26 cellular contexts compared by ENCODE assay signal in the genomic region with DNA sequence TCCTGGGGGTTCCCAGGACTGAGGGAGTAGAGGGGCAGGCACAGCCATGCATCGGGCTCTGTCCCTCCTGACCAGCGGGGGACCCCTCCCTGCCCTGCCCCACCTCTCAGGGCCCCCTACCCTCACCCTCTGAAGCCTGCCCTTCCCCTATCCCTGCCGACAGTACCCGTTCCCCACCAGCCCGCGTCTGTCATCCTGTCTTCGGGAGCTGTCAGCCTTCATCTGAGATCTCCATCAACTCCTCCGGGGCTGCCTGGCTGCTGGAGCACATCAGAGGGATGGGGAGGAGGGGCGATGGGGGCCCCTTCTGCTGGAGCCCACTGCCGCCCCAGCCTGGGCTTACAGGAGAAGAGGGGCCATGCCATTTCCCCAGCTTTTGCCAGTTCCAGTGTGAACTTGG. TPM values are rescaled to one million over a fixed set of nuclear protein-coding genes. Genes with fewer than 3 reads are reported as not detected.
"Had no signal": no experiment of that assay in that cellular context is flagged by ENCODE, and none has a peak within 500 bp of the region (broad histone marks: within the 10 kb centered on the region; RNA-seq: fewer than 3 reads in every experiment).

No MANE protein-coding gene starts in this region.

- DNase-seq: activated CD4-positive, alpha-beta T cell treated with anti-CD3 and anti-CD28 coated beads for 4 hours; activated CD4-positive, alpha-beta T cell treated with anti-CD3 and anti-CD28 coated beads, Interleukin-2, amount 50 U/mL, for 48 hours; activated effector memory CD4-positive, alpha-beta T cell treated with anti-CD3 and anti-CD28 coated beads, Interleukin-2, amount 50 U/mL, for 16 hours; activated naive CD4-positive, alpha-beta T cell treated with Interleukin-2 at 50 U/mL for 16 hours; activated naive CD8-positive, alpha-beta T cell treated with anti-CD3 and anti-CD28 coated beads, Interleukin-2, amount 50 U/mL, for 24 hours; activated T-cell treated with anti-CD3 and anti-CD28 coated beads, Interleukin-2, amount 50 U/mL, for 4 hours; amygdala; MM.1S; NCI-H1105; NCI-H1436; NCI-H1694 treated with DMSO at 0.1 percent for 48 hours; NCI-H2029 treated with DMSO at 0.1 percent for 48 hours; NCI-H345; NCI-H510A; NCI-H526 treated with DMSO at 0.1 percent for 48 hours; NCI-H82; SIG-M5; T-helper 1 cell; WERI-Rb-1 had no signal

- H3K27ac ChIP-seq: WERI-Rb-1 had no signal

- H3K4me1 Mint-ChIP-seq: activated naive CD8-positive, alpha-beta T cell treated with anti-CD3 and anti-CD28 coated beads, Interleukin-2, amount 50 U/mL, for 24 hours had no signal

- H3K27me3 Mint-ChIP-seq: activated naive CD8-positive, alpha-beta T cell treated with anti-CD3 and anti-CD28 coated beads, Interleukin-2, amount 50 U/mL, for 24 hours; brain had no signal

- ATAC-seq: activated naive CD4-positive, alpha-beta T cell treated with anti-CD3 and anti-CD28 coated beads, Interleukin-2, amount 50 U/mL, for 72 hours; activated naive CD8-positive, alpha-beta T cell treated with anti-CD3 and anti-CD28 coated beads, Interleukin-2, amount 50 U/mL, for 24 hours had no signal

- H3K27ac Mint-ChIP-seq: activated naive CD4-positive, alpha-beta T cell treated with anti-CD3 and anti-CD28 coated beads, Interleukin-2, amount 50 U/mL, for 72 hours; activated naive CD8-positive, alpha-beta T cell treated with anti-CD3 and anti-CD28 coated beads, Interleukin-2, amount 50 U/mL, for 24 hours had no signal

- H3K9me3 Mint-ChIP-seq: activated naive CD4-positive, alpha-beta T cell treated with anti-CD3 and anti-CD28 coated beads, Interleukin-2, amount 50 U/mL, for 72 hours; activated naive CD8-positive, alpha-beta T cell treated with anti-CD3 and anti-CD28 coated beads, Interleukin-2, amount 50 U/mL, for 24 hours; activated T-cell treated with anti-CD3 and anti-CD28 coated beads, Interleukin-2, amount 50 U/mL, for 4 hours had no signal

- H3K4me3 Mint-ChIP-seq: activated naive CD8-positive, alpha-beta T cell treated with anti-CD3 and anti-CD28 coated beads, Interleukin-2, amount 50 U/mL, for 24 hours; activated T-cell treated with anti-CD3 and anti-CD28 coated beads, Interleukin-2, amount 50 U/mL, for 4 hours; brain had no signal

RNA-seq across cellular contexts. Expression of gene SHD, which starts 6.2 kb away (rescaled TPM):
- total RNA-seq: activated naive CD4-positive, alpha-beta T cell treated with anti-CD3 and anti-CD28 coated beads, Interleukin-2, amount 50 U/mL, for 72 hours; activated T-cell treated with anti-CD3 and anti-CD28 coated beads, Interleukin-2, amount 50 U/mL, for 4 hours; cardiac septum; OCI-LY7; T-helper 2 cell treated with Interferon-gamma antibody and Interleukin-4, amounts not matched to agents 100 ng/mL and 5 ng/mL, for 36 hours had no signal

RNA-seq across cellular contexts. Expression of gene TMIGD2, which starts 29.3 kb away (rescaled TPM):
- total RNA-seq: astrocyte, cardiac septum, RPMI7951 had no signal

RNA-seq across cellular contexts. Expression of gene EBI3, which starts 43.6 kb away (rescaled TPM):
- total RNA-seq: cardiac septum, OCI-LY7 had no signal
